ENCODE assay signal across 13 cellular contexts in the genomic region with DNA sequence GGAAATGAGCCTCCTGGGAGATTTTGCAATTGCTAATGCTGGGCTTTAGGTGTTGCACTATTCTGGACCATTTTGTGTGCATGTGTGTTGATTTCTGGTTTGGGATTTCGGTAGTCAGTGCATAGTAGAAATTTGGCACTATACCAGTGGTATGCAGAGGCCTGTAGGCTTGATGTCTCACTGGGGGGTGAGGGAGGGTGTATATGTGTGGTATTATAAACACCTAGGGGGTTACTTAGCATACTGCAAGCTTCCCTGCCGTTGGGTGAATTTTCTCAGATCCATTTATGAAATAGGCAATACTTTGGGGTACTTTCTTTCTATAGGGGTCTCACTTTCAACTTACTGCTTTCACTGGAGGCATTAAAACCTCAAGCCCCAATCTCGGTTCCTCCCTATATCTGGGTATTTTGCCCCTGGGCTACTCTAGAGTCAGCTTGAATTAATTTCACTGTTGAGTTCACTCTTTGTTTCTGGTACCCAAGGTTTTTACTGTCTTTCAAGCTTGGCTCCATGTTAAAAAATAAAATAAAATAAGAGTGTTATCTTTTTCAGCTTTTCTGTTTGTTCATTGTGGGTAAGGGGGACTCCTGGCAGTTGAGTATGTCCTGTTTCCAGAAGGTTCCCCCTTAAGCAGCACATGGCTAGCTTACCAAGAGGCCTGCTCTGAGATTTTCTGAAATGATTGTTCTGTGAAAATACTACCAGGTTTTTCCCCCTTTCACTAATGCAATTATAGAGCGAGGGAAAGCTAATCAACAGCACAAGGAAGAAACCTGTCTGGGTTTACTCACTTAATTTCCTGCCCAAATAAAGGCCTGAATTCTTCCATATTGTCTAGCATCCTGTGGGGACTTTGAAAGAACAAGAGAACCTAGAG.
DNase-seq lines count a peak whose midpoint lies in the region; ATAC-seq and TF ChIP-seq lines count a peak whose summit lies in the region.
"Had no signal": no experiment of that assay in that cellular context is flagged by ENCODE, and none has a peak within 500 bp of the region (broad histone marks: within the 10 kb centered on the region; RNA-seq: fewer than 3 reads in every experiment).

No MANE protein-coding gene starts in this region.

- no peak overlapping the region for H2AFZ ChIP-seq in OCI-LY3 (ENCODE audit: low read depth, low read length)

- peak overlapping the region; percentile 33 for H3K4me3 ChIP-seq in OCI-LY3 (ENCODE audit: low read length)

- H3K79me2 ChIP-seq in OCI-LY3 (ENCODE audit: low read length): peaks cover 73% of the 10 kb centered on the region

- H3K4me2 ChIP-seq in OCI-LY3 (ENCODE audit: low read length): peak overlapping the region; percentile 70

- peaks cover 41% of the 10 kb centered on the region for H3K4me1 ChIP-seq in OCI-LY3 (ENCODE audit: low read length)
- H3K4me1 ChIP-seq: Caco-2 had no signal

- H3K27ac ChIP-seq in OCI-LY3 (ENCODE audit: low read length): peak overlapping the region; percentile 86

- no peak for DNase-seq in GDM1 (lab: John Stamatoyannopoulos, UW)
- DNase-seq in stimulated activated CD4-positive, alpha-beta T cell treated with anti-CD3 and anti-CD28 coated beads, Interleukin-4, amount 100 ng/mL, for 1 hour: no peak
- DNase-seq: activated CD4-positive, alpha-beta memory T cell treated with anti-CD3 and anti-CD28 coated beads, Interleukin-2, amount 10 ng/mL, durations not matched to agents 7 days and 5 days; Caco-2; islet precursor cell; NCI-H1694; OCI-M1 had no signal

- no peak for TF ChIP-seq CTCF in OCI-LY3 (IDR thresholded peaks at IDR 0.05; ENCODE audit: low read depth, low read length)

- H3K9ac ChIP-seq in OCI-LY3 (ENCODE audit: low read length): peak overlapping the region; percentile 30

- H3K36me3 ChIP-seq in OCI-LY3 (replicated peaks; ENCODE audit: low read depth, low read length): peaks cover 48% of the 10 kb centered on the region

- no peaks in the 10 kb centered on the region for H3K9me3 ChIP-seq in OCI-LY3 (ENCODE audit: insufficient read depth, low read length)
- H3K9me3 ChIP-seq: Caco-2 had no signal

- peaks cover 16% of the 10 kb centered on the region; the same call in 1 of the 2 replicates for H4K20me1 ChIP-seq in OCI-LY3 (ENCODE audit: insufficient read depth, low read length)

- ATAC-seq in GM18511 (IDR thresholded peaks at IDR 0.05; ENCODE audit: unreplicated experiment) (peak; percentile 84), GM21381 (IDR thresholded peaks at IDR 0.05; ENCODE audit: unreplicated experiment) (peak; percentile 63), HG02885 (IDR thresholded peaks at IDR 0.05; ENCODE audit: poor library complexity, unreplicated experiment) (peak; percentile 51), GM18870 (IDR thresholded peaks at IDR 0.05; ENCODE audit: unreplicated experiment) (no peak), HG03439 (IDR thresholded peaks at IDR 0.05; ENCODE audit: unreplicated experiment) (no peak)

- H3K27me3 ChIP-seq in OCI-LY3 (ENCODE audit: low read depth, low read length): no peaks in the 10 kb centered on the region

Comparison
In these comparisons a context has a peak if more than half of its experiments do, and no peak if none do; other contexts are left out.
1. ATAC-seq: peak in GM18511 (single experiment), GM21381 (single experiment) and HG02885 (single experiment); none in GM18870 (single experiment) and HG03439 (single experiment).